Comparison of ENCODE assay signal across 26 cellular contexts in genomic region chr3:46831841-46832240, GRCh38. TPM values are rescaled to one million over a fixed set of nuclear protein-coding genes. Genes with fewer than 3 reads are reported as not detected.
"Had no signal": no experiment of that assay in that cellular context is flagged by ENCODE, and none has a peak within 500 bp of the region (broad histone marks: within the 10 kb centered on the region; RNA-seq: fewer than 3 reads in every experiment).

No MANE protein-coding gene starts in this region.

- H3K27me3 Mint-ChIP-seq: stimulated activated naive B cell treated with anti-CD40 and anti-IgM and Interleukin-4, amounts not matched to agents 10 μg/mL and 1 μg/mL and 100 μg/mL, for 72 hours; stimulated activated naive CD8-positive, alpha-beta T cell treated with anti-CD3 and anti-CD28 coated beads, Interleukin-15, Interleukin-2, amounts not matched to agents 100 ng/mL and 50 ng/mL, for 24 hours had no signal

- H3K4me3 ChIP-seq: pancreas, prostate gland, right atrium auricular region, right lobe of liver, sigmoid colon, stomach, thoracic aorta, thyroid gland, tibial nerve, upper lobe of left lung, vagina had no signal

- H3K4me3 Mint-ChIP-seq: natural killer cell treated with Interleukin-12 subunit alpha and Interleukin-12 subunit beta and Interleukin-15 and Interleukin-18, amount 100 ng/mL, for 72 hours; nephron progenitor cell; neural crest cell; stimulated activated effector memory CD8-positive, alpha-beta T cell treated with anti-CD3 and anti-CD28 coated beads, Interleukin-12 subunit alpha, Interleukin-12 subunit beta, amount 100 ng/mL, for 72 hours; stimulated activated naive B cell treated with anti-CD40 and anti-IgM and Interleukin-4, amounts not matched to agents 10 μg/mL and 1 μg/mL and 100 μg/mL, for 72 hours; stimulated activated naive CD8-positive, alpha-beta T cell treated with anti-CD3 and anti-CD28 coated beads, Interleukin-15, Interleukin-2, amounts not matched to agents 100 ng/mL and 50 ng/mL, for 24 hours had no signal

- ATAC-seq: natural killer cell treated with Interleukin-12 subunit alpha and Interleukin-12 subunit beta and Interleukin-15 and Interleukin-18, amount 100 ng/mL, for 72 hours; pancreas; right lobe of liver; stimulated activated effector memory CD8-positive, alpha-beta T cell treated with anti-CD3 and anti-CD28 coated beads, Interleukin-12 subunit alpha, Interleukin-12 subunit beta, amount 100 ng/mL, for 72 hours; stimulated activated naive B cell treated with anti-CD40 and anti-IgM and Interleukin-4, amounts not matched to agents 10 μg/mL and 1 μg/mL and 100 μg/mL, for 72 hours had no signal

- H3K9me3 ChIP-seq: neutrophil, pancreas, prostate gland, right atrium auricular region, right lobe of liver, sigmoid colon, stomach, thoracic aorta, thyroid gland, upper lobe of left lung, vagina had no signal

- DNase-seq: nephron progenitor cell; nucleus accumbens; pancreas; retina; right lobe of liver; sigmoid colon; stimulated activated CD4-positive, alpha-beta T cell treated with anti-CD3 and anti-CD28 coated beads, Interleukin-15, amount 100 ng/mL, for 24 hours; stimulated activated CD4-positive, alpha-beta T cell treated with anti-CD3 and anti-CD28 coated beads, Interleukin-2, amount 100 ng/mL, for 24 hours; stimulated activated CD4-positive, alpha-beta T cell treated with anti-CD3 and anti-CD28 coated beads, Interleukin-2, amount 100 ng/mL, for 48 hours; stimulated activated CD4-positive, alpha-beta T cell treated with anti-CD3 and anti-CD28 coated beads, Interleukin-4, amount 100 ng/mL, for 24 hours; stimulated activated naive B cell treated with anti-CD40 and anti-IgM and Interleukin-4, amounts not matched to agents 10 μg/mL and 1 μg/mL and 100 μg/mL, for 72 hours; stimulated activated naive CD4-positive, alpha-beta T cell treated with Interleukin-2 at 50 U/mL for 16 hours; stomach; thyroid gland; upper lobe of left lung had no signal

- H3K27ac Mint-ChIP-seq: nephron progenitor cell; stimulated activated naive B cell treated with anti-CD40 and anti-IgM and Interleukin-4, amounts not matched to agents 10 μg/mL and 1 μg/mL and 100 μg/mL, for 72 hours; stimulated activated naive CD8-positive, alpha-beta T cell treated with anti-CD3 and anti-CD28 coated beads, Interleukin-15, Interleukin-2, amounts not matched to agents 100 ng/mL and 50 ng/mL, for 24 hours had no signal

- H3K4me1 ChIP-seq: pancreas, prostate gland, right atrium auricular region, right lobe of liver, sigmoid colon, stomach, thyroid gland, tibial nerve, upper lobe of left lung, vagina had no signal

- H3K27me3 ChIP-seq: neutrophil, pancreas, right atrium auricular region, right lobe of liver, sigmoid colon, stomach, thyroid gland, tibial nerve, upper lobe of left lung, vagina had no signal

- H3K4me1 Mint-ChIP-seq: nephron progenitor cell; neural crest cell; stimulated activated naive B cell treated with anti-CD40 and anti-IgM and Interleukin-4, amounts not matched to agents 10 μg/mL and 1 μg/mL and 100 μg/mL, for 72 hours had no signal

- H3K27ac ChIP-seq: neutrophil, pancreas, prostate gland, right atrium auricular region, right lobe of liver, sigmoid colon, stomach, thoracic aorta, thyroid gland, tibial nerve, upper lobe of left lung, vagina had no signal

- H3K36me3 ChIP-seq: neutrophil, pancreas, prostate gland, right atrium auricular region, right lobe of liver, sigmoid colon, stomach, thoracic aorta, thyroid gland, upper lobe of left lung had no signal

- H3K9me3 Mint-ChIP-seq: natural killer cell treated with Interleukin-12 subunit alpha and Interleukin-12 subunit beta and Interleukin-15 and Interleukin-18, amount 100 ng/mL, for 72 hours; neural crest cell; stimulated activated effector memory CD8-positive, alpha-beta T cell treated with anti-CD3 and anti-CD28 coated beads, Interleukin-12 subunit alpha, Interleukin-12 subunit beta, amount 100 ng/mL, for 72 hours; stimulated activated naive B cell treated with anti-CD40 and anti-IgM and Interleukin-4, amounts not matched to agents 10 μg/mL and 1 μg/mL and 100 μg/mL, for 72 hours; stimulated activated naive CD8-positive, alpha-beta T cell treated with anti-CD3 and anti-CD28 coated beads, Interleukin-15, Interleukin-2, amounts not matched to agents 100 ng/mL and 50 ng/mL, for 24 hours had no signal

- H3K36me3 Mint-ChIP-seq: natural killer cell treated with Interleukin-12 subunit alpha and Interleukin-12 subunit beta and Interleukin-15 and Interleukin-18, amount 100 ng/mL, for 72 hours; stimulated activated effector memory CD8-positive, alpha-beta T cell treated with anti-CD3 and anti-CD28 coated beads, Interleukin-12 subunit alpha, Interleukin-12 subunit beta, amount 100 ng/mL, for 72 hours had no signal

RNA-seq across cellular contexts. Expression of gene MYL3, which starts 31.4 kb away (rescaled TPM):
- total RNA-seq: natural killer cell treated with Interleukin-12 subunit alpha and Interleukin-12 subunit beta and Interleukin-15 and Interleukin-18, amount 100 ng/mL, for 72 hours; neural crest cell; pulmonary artery endothelial cell; vagina had no signal

RNA-seq across cellular contexts. Expression of gene PTH1R, which starts 45.7 kb away (rescaled TPM):
- total RNA-seq: natural killer cell treated with Interleukin-12 subunit alpha and Interleukin-12 subunit beta and Interleukin-15 and Interleukin-18, amount 100 ng/mL, for 72 hours had no signal
